10 cellular contexts compared by ENCODE assay signal in genomic region chr17:32494621-32495346, GRCh38. TPM values are rescaled to one million over a fixed set of nuclear protein-coding genes. Genes with fewer than 3 reads are reported as not detected.
A peak's percentile ranks its signal among the peaks of the same experiment; 100 is the strongest.
DNase-seq lines count a peak whose midpoint lies in the region; ATAC-seq and TF ChIP-seq lines count a peak whose summit lies in the region.
"Had no signal": no experiment of that assay in that cellular context is flagged by ENCODE, and none has a peak within 500 bp of the region (broad histone marks: within the 10 kb centered on the region; RNA-seq: fewer than 3 reads in every experiment).

No MANE protein-coding gene starts in this region.

- peak; percentile 90 for DNase-seq in DMS 273 treated with DMSO at 0.1 percent for 48 hours (lab: John Stamatoyannopoulos, UW)
- DNase-seq in NCI-H1092 treated with DMSO at 0.1 percent for 48 hours (lab: John Stamatoyannopoulos, UW): peak; percentile 82
- DNase-seq in Panc1 (ENCODE audit: low read depth, low spot score): no peak
- no peak for DNase-seq in lower lobe of right lung
- no peak for DNase-seq in SJCRH30
- DNase-seq: KG1, natural killer cell had no signal

- H3K27me3 ChIP-seq in Panc1 (ENCODE audit: control insufficient read depth, insufficient read depth, low read length): no peaks in the 10 kb centered on the region
- H3K27me3 ChIP-seq in lower lobe of right lung (ENCODE audit: low read depth): no peaks in the 10 kb centered on the region
- H3K27me3 ChIP-seq in SJCRH30: peaks cover 8% of the 10 kb centered on the region; the same call in 1 of the 2 replicates

- TF ChIP-seq CTCF in Panc1 (IDR thresholded peaks at IDR 0.05): no peak
- TF ChIP-seq CTCF in lower lobe of right lung (IDR thresholded peaks at IDR 0.05): no peak

- ATAC-seq in Panc1 (peak; percentile 20), lower lobe of right lung (peak; percentile 6 to 23), GM21723 (IDR thresholded peaks at IDR 0.05; ENCODE audit: unreplicated experiment) (no peak), HG03175 (IDR thresholded peaks at IDR 0.05; ENCODE audit: unreplicated experiment) (no peak)
- no peak for ATAC-seq in activated CD4-positive, CD25-positive, alpha-beta regulatory T cell treated with anti-CD3 and anti-CD28 coated beads, Interleukin-2, amount 50 U/mL, for 24 hours

- POLR2A ChIA-PET in Panc1 (lab: Charles Lee): no interaction called here

- no TSS peak for BruUV-seq in Panc1 (replicated peaks; lab: Mats Ljungman, UMichigan)

- H3K27ac ChIP-seq in Panc1 (ENCODE audit: low read length) (no peak overlapping the region), lower lobe of right lung (no peak overlapping the region), SJCRH30 (no peak overlapping the region)

- intact Hi-C loops in Panc1 (cut with micrococcal nuclease; ENCODE audit: unreplicated experiment) (loop anchor here (10.0 kb wide), 1 partner anchor 110 kb away; no protein-coding TSS in a partner anchor), lower lobe of right lung (cut with DNase I) (no loop called here)

- CTCF ChIA-PET in Panc1 (lab: Charles Lee): no interaction called here

- H3K4me3 ChIP-seq in Panc1 (ENCODE audit: low read depth in 2 of 2, low read length in 2 of 2) (no peak overlapping the region), lower lobe of right lung (no peak overlapping the region), SJCRH30 (no peak overlapping the region)

- in situ Hi-C loops in Panc1 (cut with HindIII; ENCODE audit: low pct_unique_long_range_greater_than_20kb, low sequenced_read_pairs): no loop called here

- H3K36me3 ChIP-seq in Panc1 (ENCODE audit: control insufficient read depth, insufficient read depth, low read length): no peaks in the 10 kb centered on the region
- no peaks in the 10 kb centered on the region for H3K36me3 ChIP-seq in lower lobe of right lung
- H3K36me3 ChIP-seq in SJCRH30: no peaks in the 10 kb centered on the region

- H3K9me3 ChIP-seq in Panc1 (ENCODE audit: control insufficient read depth, insufficient read depth, low read depth, low read length) (no peaks in the 10 kb centered on the region), lower lobe of right lung (no peaks in the 10 kb centered on the region), SJCRH30 (replicated peaks) (no peaks in the 10 kb centered on the region)

- no peaks in the 10 kb centered on the region for H3K4me1 ChIP-seq in Panc1 (ENCODE audit: control insufficient read depth, insufficient read depth, low read length)
- H3K4me1 ChIP-seq in lower lobe of right lung: peaks cover 37% of the 10 kb centered on the region
- peaks cover 6% of the 10 kb centered on the region; the same call in 1 of the 2 replicates for H3K4me1 ChIP-seq in SJCRH30

RNA-seq across cellular contexts. Expression of gene CDK5R1, which starts 8.0 kb away (rescaled TPM):
- total RNA-seq in Panc1 (2021; ENCODE audit: unreplicated experiment): 7.9 TPM
- 6.8 TPM for polyA plus RNA-seq in Panc1 (2012; ENCODE audit: insufficient read length)
- 1.3 TPM for total RNA-seq in lower lobe of right lung
- total RNA-seq in SJCRH30 (2014; rRNA removed; shearing (Covaris generic)): 3.6 and 4.7 TPM in 2 replicates

RNA-seq across cellular contexts. Expression of gene PSMD11, which starts 50.5 kb away (rescaled TPM):
- total RNA-seq in Panc1 (2021; ENCODE audit: unreplicated experiment): 212 TPM
- polyA plus RNA-seq in Panc1 (2012; ENCODE audit: insufficient read length): 86.3 TPM
- total RNA-seq in lower lobe of right lung: 57.2 TPM
- 172 and 173 TPM in 2 replicates for total RNA-seq in SJCRH30 (2014; rRNA removed; shearing (Covaris generic))

Comparison
In these comparisons a context has a peak if more than half of its experiments do, and no peak if none do; other contexts are left out.
1. DNase-seq: peak in DMS 273 treated with DMSO at 0.1 percent for 48 hours (single experiment) and NCI-H1092 treated with DMSO at 0.1 percent for 48 hours (single experiment); none in Panc1 (single experiment), lower lobe of right lung (single experiment) and SJCRH30 (0 of 2).
2. ATAC-seq: peak in Panc1 (single experiment) and lower lobe of right lung (2 of 2); none in GM21723 (single experiment), activated CD4-positive, CD25-positive, alpha-beta regulatory T cell treated with anti-CD3 and anti-CD28 coated beads, Interleukin-2, amount 50 U/mL, for 24 hours (0 of 2) and HG03175 (single experiment).